ENCODE assay signal across 24 cellular contexts in genomic region chr6:144811140-144811539, GRCh38.
"Had no signal": no experiment of that assay in that cellular context is flagged by ENCODE, and none has a peak within 500 bp of the region (broad histone marks: within the 10 kb centered on the region; RNA-seq: fewer than 3 reads in every experiment).

No MANE protein-coding gene starts in this region.

- H3K4me3 Mint-ChIP-seq: natural killer cell; stimulated activated effector memory CD8-positive, alpha-beta T cell treated with anti-CD3 and anti-CD28 coated beads, Interleukin-12 subunit alpha, Interleukin-12 subunit beta, amount 100 ng/mL, for 72 hours; stimulated activated naive CD8-positive, alpha-beta T cell treated with anti-CD3 and anti-CD28 coated beads, Interleukin-15, amount 100 ng/mL, for 72 hours had no signal

- ATAC-seq: activated naive CD4-positive, alpha-beta T cell treated with anti-CD3 and anti-CD28 coated beads, Interleukin-2, amount 50 U/mL, for 72 hours; gastroesophageal sphincter; left cardiac atrium; natural killer cell; stimulated activated effector memory CD8-positive, alpha-beta T cell treated with anti-CD3 and anti-CD28 coated beads, Interleukin-12 subunit alpha, Interleukin-12 subunit beta, amount 100 ng/mL, for 72 hours; stimulated activated naive CD8-positive, alpha-beta T cell treated with anti-CD3 and anti-CD28 coated beads, Interleukin-15, amount 100 ng/mL, for 72 hours had no signal

- DNase-seq: activated CD4-positive, alpha-beta T cell treated with anti-CD3 and anti-CD28 coated beads, Interleukin-2, amount 50 U/mL, for 1 hour; activated CD4-positive, CD25-positive, alpha-beta regulatory T cell treated with anti-CD3 and anti-CD28 coated beads, Interleukin-2, amount 50 U/mL, for 72 hours; activated T-cell treated with anti-CD3 and anti-CD28 coated beads, Interleukin-2, amount 50 U/mL, for 1 hour; head of caudate nucleus; hypothalamus; islet precursor cell; left cardiac atrium; midbrain; natural killer cell; stimulated activated CD4-positive, alpha-beta T cell treated with anti-CD3 and anti-CD28 coated beads, Interleukin-2, amount 100 ng/mL, for 24 hours; stimulated activated naive CD8-positive, alpha-beta T cell treated with anti-CD3 and anti-CD28 coated beads, Interleukin-15, amount 100 ng/mL, for 72 hours; T-helper 1 cell; tibial artery; WERI-Rb-1 had no signal

- H3K27me3 ChIP-seq: ascending aorta, gastroesophageal sphincter, right atrium auricular region, tibial artery had no signal

- H3K27ac Mint-ChIP-seq: activated naive CD4-positive, alpha-beta T cell treated with anti-CD3 and anti-CD28 coated beads, Interleukin-2, amount 50 U/mL, for 72 hours; stimulated activated effector memory CD8-positive, alpha-beta T cell treated with anti-CD3 and anti-CD28 coated beads, Interleukin-12 subunit alpha, Interleukin-12 subunit beta, amount 100 ng/mL, for 72 hours; stimulated activated naive CD8-positive, alpha-beta T cell treated with anti-CD3 and anti-CD28 coated beads, Interleukin-15, amount 100 ng/mL, for 72 hours had no signal

- H3K9me3 ChIP-seq: ascending aorta, gastroesophageal sphincter, prostate gland, right atrium auricular region, tibial artery had no signal

- H3K27me3 Mint-ChIP-seq: stimulated activated naive CD8-positive, alpha-beta T cell treated with anti-CD3 and anti-CD28 coated beads, Interleukin-15, amount 100 ng/mL, for 72 hours had no signal

- H3K27ac ChIP-seq: ascending aorta, coronary artery, gastroesophageal sphincter, prostate gland, right atrium auricular region, skin epidermis, tibial artery, WERI-Rb-1 had no signal

- FAIRE-seq: TTC549, urothelium cell line had no signal

- H3K4me1 ChIP-seq: ascending aorta, prostate gland, right atrium auricular region, tibial artery had no signal

- H3K9me3 Mint-ChIP-seq: activated naive CD4-positive, alpha-beta T cell treated with anti-CD3 and anti-CD28 coated beads, Interleukin-2, amount 50 U/mL, for 72 hours; natural killer cell; stimulated activated effector memory CD8-positive, alpha-beta T cell treated with anti-CD3 and anti-CD28 coated beads, Interleukin-12 subunit alpha, Interleukin-12 subunit beta, amount 100 ng/mL, for 72 hours; stimulated activated naive CD8-positive, alpha-beta T cell treated with anti-CD3 and anti-CD28 coated beads, Interleukin-15, amount 100 ng/mL, for 72 hours had no signal

- H3K36me3 ChIP-seq: prostate gland, right atrium auricular region, WERI-Rb-1 had no signal

- H3K4me3 ChIP-seq: ascending aorta, coronary artery, gastroesophageal sphincter, prostate gland, right atrium auricular region, skin epidermis, tibial artery had no signal
